Comparison of ENCODE assay signal across 2 cellular contexts in the genomic region with DNA sequence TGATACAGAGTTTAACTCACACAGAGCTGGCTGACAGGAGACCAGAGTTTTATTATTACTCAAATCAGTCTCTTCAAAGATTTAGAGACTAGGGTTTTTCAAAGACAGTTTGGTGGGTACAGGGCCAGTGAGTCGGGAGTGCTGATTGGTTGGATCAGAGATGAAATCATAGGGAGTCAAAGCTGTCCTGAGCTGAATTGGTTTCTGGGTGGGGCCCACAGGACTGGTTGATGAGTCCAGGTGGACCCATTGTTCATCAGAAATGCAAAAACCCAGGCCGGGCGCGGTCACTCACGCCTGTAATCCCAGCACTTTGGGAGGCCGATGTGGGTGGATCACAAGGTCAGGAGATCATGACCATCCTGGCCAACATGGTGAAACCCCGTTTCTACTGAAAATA. TPM values are rescaled to one million over a fixed set of nuclear protein-coding genes. Genes with fewer than 3 reads are reported as not detected.
"Had no signal": no experiment of that assay in that cellular context is flagged by ENCODE, and none has a peak within 500 bp of the region (broad histone marks: within the 10 kb centered on the region; RNA-seq: fewer than 3 reads in every experiment).

No MANE protein-coding gene starts in this region.

RNA-seq across cellular contexts. Expression of a gene that starts 25.7 kb away (rescaled TPM):
- total RNA-seq: LHCN-M2 had no signal
- polyA plus RNA-seq: SK-N-SH had no signal
